Comparison of ENCODE assay signal across 32 cellular contexts in genomic region chrX:146921204-146921603, GRCh38.
"Had no signal": no experiment of that assay in that cellular context is flagged by ENCODE, and none has a peak within 500 bp of the region (broad histone marks: within the 10 kb centered on the region; RNA-seq: fewer than 3 reads in every experiment).

No MANE protein-coding gene starts in this region.

- H3K36me3 Mint-ChIP-seq: activated naive CD4-positive, alpha-beta T cell treated with anti-CD3 and anti-CD28 coated beads, Interleukin-2, amount 10 ng/mL, durations not matched to agents 7 days and 5 days; activated naive CD4-positive, alpha-beta T cell treated with anti-CD3 and anti-CD28 coated beads, Interleukin-2, amount 50 U/mL, for 72 hours; activated naive CD8-positive, alpha-beta T cell treated with anti-CD3 and anti-CD28 coated beads, Interleukin-2, amount 10 ng/mL, durations not matched to agents 7 days and 5 days had no signal

- H3K4me2 ChIP-seq: hepatocyte had no signal

- FAIRE-seq: bronchial epithelial cell, endometrium, endothelial cell of umbilical vein had no signal

- H3K4me1 ChIP-seq: ascending aorta, esophagus squamous epithelium, gastroesophageal sphincter, heart right ventricle had no signal

- H3K4me1 Mint-ChIP-seq: activated CD4-positive, alpha-beta memory T cell treated with anti-CD3 and anti-CD28 coated beads, Interleukin-2, amount 10 ng/mL, durations not matched to agents 7 days and 5 days; activated CD4-positive, alpha-beta T cell treated with anti-CD3 and anti-CD28 coated beads, Interleukin-2, amount 10 ng/mL, durations not matched to agents 7 days and 5 days; activated naive CD4-positive, alpha-beta T cell treated with anti-CD3 and anti-CD28 coated beads, Interleukin-2, amount 10 ng/mL, durations not matched to agents 7 days and 5 days; activated naive CD8-positive, alpha-beta T cell treated with anti-CD3 and anti-CD28 coated beads, Interleukin-2, amount 10 ng/mL, durations not matched to agents 7 days and 5 days; central memory CD8-positive, alpha-beta T cell; T-helper 17 cell had no signal

- H2AFZ ChIP-seq: hepatocyte had no signal

- H3K4me3 Mint-ChIP-seq: activated CD4-positive, alpha-beta memory T cell treated with anti-CD3 and anti-CD28 coated beads, Interleukin-2, amount 10 ng/mL, durations not matched to agents 7 days and 5 days; activated CD4-positive, alpha-beta T cell treated with anti-CD3 and anti-CD28 coated beads, Interleukin-2, amount 10 ng/mL, durations not matched to agents 7 days and 5 days; activated naive CD4-positive, alpha-beta T cell treated with anti-CD3 and anti-CD28 coated beads, Interleukin-2, amount 10 ng/mL, durations not matched to agents 7 days and 5 days; activated naive CD8-positive, alpha-beta T cell treated with anti-CD3 and anti-CD28 coated beads, Interleukin-2, amount 10 ng/mL, durations not matched to agents 7 days and 5 days; activated T-cell treated with anti-CD3 and anti-CD28 coated beads, Interleukin-2, amount 50 U/mL, for 24 hours; activated T-cell treated with anti-CD3 and anti-CD28 coated beads, Interleukin-2, amount 50 U/mL, for 72 hours; central memory CD8-positive, alpha-beta T cell; T-helper 17 cell; T-helper 2 cell treated with Interferon-gamma antibody and Interleukin-4, amounts not matched to agents 5 μg/mL and 100 μg/mL, for 36 hours had no signal

- H3K27ac Mint-ChIP-seq: activated CD4-positive, alpha-beta memory T cell treated with anti-CD3 and anti-CD28 coated beads, Interleukin-2, amount 10 ng/mL, durations not matched to agents 7 days and 5 days; activated CD4-positive, alpha-beta T cell treated with anti-CD3 and anti-CD28 coated beads, Interleukin-2, amount 10 ng/mL, durations not matched to agents 7 days and 5 days; activated naive CD4-positive, alpha-beta T cell treated with anti-CD3 and anti-CD28 coated beads, Interleukin-2, amount 10 ng/mL, durations not matched to agents 7 days and 5 days; activated naive CD4-positive, alpha-beta T cell treated with anti-CD3 and anti-CD28 coated beads, Interleukin-2, amount 50 U/mL, for 72 hours; activated naive CD8-positive, alpha-beta T cell treated with anti-CD3 and anti-CD28 coated beads, Interleukin-2, amount 10 ng/mL, durations not matched to agents 7 days and 5 days; activated T-cell treated with anti-CD3 and anti-CD28 coated beads, Interleukin-2, amount 50 U/mL, for 24 hours; activated T-cell treated with anti-CD3 and anti-CD28 coated beads, Interleukin-2, amount 50 U/mL, for 72 hours; T-helper 17 cell; T-helper 2 cell treated with Interferon-gamma antibody and Interleukin-4, amounts not matched to agents 5 μg/mL and 100 μg/mL, for 36 hours had no signal

- H3K27ac ChIP-seq: ascending aorta, brain microvascular endothelial cell, epithelial cell of prostate, esophagus squamous epithelium, gastroesophageal sphincter, heart right ventricle, hepatocyte had no signal

- DNase-seq: activated CD4-positive, alpha-beta memory T cell treated with anti-CD3 and anti-CD28 coated beads, Interleukin-2, amount 10 ng/mL, durations not matched to agents 7 days and 5 days; activated CD4-positive, alpha-beta T cell treated with anti-CD3 and anti-CD28 coated beads for 1 hour; activated CD4-positive, alpha-beta T cell treated with anti-CD3 and anti-CD28 coated beads for 4 hours; activated CD4-positive, alpha-beta T cell treated with anti-CD3 and anti-CD28 coated beads, Interleukin-2, amount 10 ng/mL, durations not matched to agents 7 days and 5 days; activated CD4-positive, alpha-beta T cell treated with anti-CD3 and anti-CD28 coated beads, Interleukin-2, amount 50 U/mL, for 4 hours; activated CD4-positive, CD25-positive, alpha-beta regulatory T cell; activated CD8-positive, alpha-beta memory T cell treated with anti-CD3 and anti-CD28 coated beads, Interleukin-2, amount 50 U/mL, for 48 hours; activated gamma-delta T cell; activated naive CD4-positive, alpha-beta T cell; activated naive CD4-positive, alpha-beta T cell treated with anti-CD3 and anti-CD28 coated beads, Interleukin-2, amount 10 ng/mL, durations not matched to agents 7 days and 5 days; activated naive CD8-positive, alpha-beta T cell treated with anti-CD3 and anti-CD28 coated beads, Interleukin-2, amount 10 ng/mL, durations not matched to agents 7 days and 5 days; activated T-cell treated with anti-CD3 and anti-CD28 coated beads for 4 hours; activated T-cell treated with anti-CD3 and anti-CD28 coated beads, Interleukin-2, amount 50 U/mL, for 24 hours; activated T-cell treated with anti-CD3 and anti-CD28 coated beads, Interleukin-2, amount 50 U/mL, for 72 hours; brain microvascular endothelial cell; cortex of kidney; effector CD8-positive, alpha-beta T cell; esophagus squamous epithelium; foreskin melanocyte; heart right ventricle; T-helper 17 cell; T1000 had no signal

- H3K4me3 ChIP-seq: ascending aorta, esophagus squamous epithelium, gastroesophageal sphincter, heart right ventricle, hepatocyte had no signal

- H3K9me3 ChIP-seq: ascending aorta, esophagus squamous epithelium, gastroesophageal sphincter had no signal

- H3K9me3 Mint-ChIP-seq: activated CD4-positive, alpha-beta T cell treated with anti-CD3 and anti-CD28 coated beads, Interleukin-2, amount 10 ng/mL, durations not matched to agents 7 days and 5 days; activated naive CD4-positive, alpha-beta T cell treated with anti-CD3 and anti-CD28 coated beads, Interleukin-2, amount 10 ng/mL, durations not matched to agents 7 days and 5 days; activated naive CD8-positive, alpha-beta T cell treated with anti-CD3 and anti-CD28 coated beads, Interleukin-2, amount 10 ng/mL, durations not matched to agents 7 days and 5 days; activated T-cell treated with anti-CD3 and anti-CD28 coated beads, Interleukin-2, amount 50 U/mL, for 24 hours had no signal

- H3K79me2 ChIP-seq: hepatocyte had no signal

- H3K36me3 ChIP-seq: ascending aorta, brain microvascular endothelial cell, esophagus squamous epithelium, gastroesophageal sphincter, heart right ventricle had no signal

- H3K27me3 ChIP-seq: ascending aorta, brain microvascular endothelial cell, esophagus squamous epithelium, gastroesophageal sphincter, heart right ventricle, hepatocyte had no signal

- ATAC-seq: activated naive CD4-positive, alpha-beta T cell treated with anti-CD3 and anti-CD28 coated beads, Interleukin-2, amount 50 U/mL, for 72 hours; activated T-cell treated with anti-CD3 and anti-CD28 coated beads, Interleukin-2, amount 50 U/mL, for 72 hours; gastroesophageal sphincter; heart right ventricle; T-helper 17 cell had no signal

- H3K27me3 Mint-ChIP-seq: activated CD4-positive, alpha-beta memory T cell treated with anti-CD3 and anti-CD28 coated beads, Interleukin-2, amount 10 ng/mL, durations not matched to agents 7 days and 5 days; activated CD4-positive, alpha-beta T cell treated with anti-CD3 and anti-CD28 coated beads, Interleukin-2, amount 10 ng/mL, durations not matched to agents 7 days and 5 days; activated naive CD4-positive, alpha-beta T cell treated with anti-CD3 and anti-CD28 coated beads, Interleukin-2, amount 10 ng/mL, durations not matched to agents 7 days and 5 days; activated naive CD8-positive, alpha-beta T cell treated with anti-CD3 and anti-CD28 coated beads, Interleukin-2, amount 10 ng/mL, durations not matched to agents 7 days and 5 days; activated T-cell treated with anti-CD3 and anti-CD28 coated beads, Interleukin-2, amount 50 U/mL, for 24 hours; central memory CD8-positive, alpha-beta T cell; T-helper 17 cell had no signal
